In genomic region chr15:66483131-66483566, GRCh38 we compare ENCODE assay signal across 14 cellular contexts. TPM values are rescaled to one million over a fixed set of nuclear protein-coding genes. Genes with fewer than 3 reads are reported as not detected.
DNase-seq lines count a peak whose midpoint lies in the region; ATAC-seq and TF ChIP-seq lines count a peak whose summit lies in the region.
"Had no signal": no experiment of that assay in that cellular context is flagged by ENCODE, and none has a peak within 500 bp of the region (broad histone marks: within the 10 kb centered on the region; RNA-seq: fewer than 3 reads in every experiment).

No MANE protein-coding gene starts in this region.

- DNase-seq in activated naive CD8-positive, alpha-beta T cell treated with anti-CD3 and anti-CD28 coated beads for 36 hours: no peak
- peak; percentile 45 for DNase-seq in NCI-H226
- DNase-seq in epithelial cell of prostate (ENCODE audit: low read depth, low spot score): no peak
- peak in 1 of 2 donors; percentile 55 for DNase-seq in upper lobe of left lung
- no peak for DNase-seq in tibial artery
- no peak for DNase-seq in stimulated activated CD4-positive, alpha-beta T cell treated with anti-CD3 and anti-CD28 coated beads, Interleukin-4, amount 100 ng/mL, for 1 hour
- no peak for DNase-seq in foreskin melanocyte
- DNase-seq: activated T-cell treated with anti-CD3 and anti-CD28 coated beads, Interleukin-2, amount 50 U/mL, for 48 hours; CD8-positive, alpha-beta memory T cell; effector CD8-positive, alpha-beta T cell; stimulated activated naive CD8-positive, alpha-beta T cell treated with anti-CD3 and anti-CD28 coated beads, Interleukin-15, Interleukin-2, amounts not matched to agents 100 U/mL and 50 U/mL, for 24 hours had no signal

- H3K9me3 ChIP-seq in upper lobe of left lung (no peaks in the 10 kb centered on the region), tibial artery (no peaks in the 10 kb centered on the region)

- TF ChIP-seq CTCF in upper lobe of left lung (IDR thresholded peaks at IDR 0.05): no peak
- no peak for TF ChIP-seq CTCF in tibial artery (IDR thresholded peaks at IDR 0.05)

- H3K27me3 Mint-ChIP-seq in activated naive CD8-positive, alpha-beta T cell: no peaks in the 10 kb centered on the region
- H3K27me3 Mint-ChIP-seq in activated naive CD8-positive, alpha-beta T cell treated with anti-CD3 and anti-CD28 coated beads for 36 hours: no peaks in the 10 kb centered on the region

- H3K4me1 ChIP-seq in upper lobe of left lung (peaks cover 0 to 10% (median 6%) of the 10 kb centered on the region in 4 donors), tibial artery (peaks cover 0 to 4% (median 0%) of the 10 kb centered on the region in 4 donors)

- peak overlapping the region; percentile 41 for H3K27ac Mint-ChIP-seq in activated naive CD8-positive, alpha-beta T cell
- H3K27ac Mint-ChIP-seq in activated naive CD8-positive, alpha-beta T cell treated with anti-CD3 and anti-CD28 coated beads for 36 hours: no peak overlapping the region

- no peak overlapping the region for H3K4me3 Mint-ChIP-seq in activated naive CD8-positive, alpha-beta T cell
- H3K4me3 Mint-ChIP-seq in activated naive CD8-positive, alpha-beta T cell treated with anti-CD3 and anti-CD28 coated beads for 36 hours: no peak overlapping the region
- H3K4me3 Mint-ChIP-seq: CD8-positive, alpha-beta memory T cell had no signal

- intact Hi-C loops in tibial artery (cut with DNase I; ENCODE audit: low total_unique reads): no loop called here

- no peak for TF ChIP-seq POLR2A in upper lobe of left lung (IDR thresholded peaks at IDR 0.05)

- H3K36me3 ChIP-seq in upper lobe of left lung (peaks cover 5 to 57% (median 25%) of the 10 kb centered on the region in 4 donors), tibial artery (peaks cover 0 to 44% (median 43%) of the 10 kb centered on the region in 3 donors)

- no peaks in the 10 kb centered on the region for H3K9me3 Mint-ChIP-seq in activated naive CD8-positive, alpha-beta T cell (ENCODE audit: low read depth)
- no peaks in the 10 kb centered on the region for H3K9me3 Mint-ChIP-seq in activated naive CD8-positive, alpha-beta T cell treated with anti-CD3 and anti-CD28 coated beads for 36 hours
- H3K9me3 Mint-ChIP-seq: CD8-positive, alpha-beta memory T cell had no signal

- peak overlapping the region; percentile 33 for H3K27ac ChIP-seq in epithelial cell of prostate
- H3K27ac ChIP-seq in upper lobe of left lung: peak overlapping the region in 2 of 4 donors; percentile 14 to 46
- no peak overlapping the region for H3K27ac ChIP-seq in tibial artery
- H3K27ac ChIP-seq: SK-N-MC had no signal

- WGBS in upper lobe of left lung, 2 donors: 64 to 71% methylated on average over 3 of the region's 3 CpGs

- peaks cover 7% of the 10 kb centered on the region for H3K36me3 Mint-ChIP-seq in activated naive CD8-positive, alpha-beta T cell
- peaks cover 34% of the 10 kb centered on the region for H3K36me3 Mint-ChIP-seq in activated naive CD8-positive, alpha-beta T cell treated with anti-CD3 and anti-CD28 coated beads for 36 hours

- peaks cover 5% of the 10 kb centered on the region for H3K4me1 Mint-ChIP-seq in activated naive CD8-positive, alpha-beta T cell (ENCODE audit: low read depth)
- peaks cover 4% of the 10 kb centered on the region for H3K4me1 Mint-ChIP-seq in activated naive CD8-positive, alpha-beta T cell treated with anti-CD3 and anti-CD28 coated beads for 36 hours

- peak; percentile 47 to 70 for ATAC-seq in upper lobe of left lung (ENCODE audit: low FRiP score in 2 of 2)
- ATAC-seq: stimulated activated naive CD8-positive, alpha-beta T cell treated with anti-CD3 and anti-CD28 coated beads, Interleukin-15, Interleukin-2, amounts not matched to agents 100 U/mL and 50 U/mL, for 24 hours had no signal

- H3K4me3 ChIP-seq in upper lobe of left lung: no peak overlapping the region
- H3K4me3 ChIP-seq in tibial artery: no peak overlapping the region
- H3K4me3 ChIP-seq: SK-N-MC, smooth muscle cell had no signal

- H3K27me3 ChIP-seq in upper lobe of left lung (no peaks in the 10 kb centered on the region), tibial artery (no peaks in the 10 kb centered on the region)

- no peak for TF ChIP-seq EP300 in upper lobe of left lung (IDR thresholded peaks at IDR 0.05)

RNA-seq across cellular contexts. Expression of gene SNAPC5, which starts 14.4 kb away (rescaled TPM):
- total RNA-seq in activated naive CD8-positive, alpha-beta T cell treated with anti-CD3 and anti-CD28 coated beads for 36 hours: 10 to 100 TPM; 43.3 to 49.1 TPM
- 10 to 100 TPM; 19.0 to 35.1 (median 25.5) TPM for total RNA-seq in upper lobe of left lung

RNA-seq across cellular contexts. Expression of gene RPL4, which starts 21.5 kb away (rescaled TPM):
- total RNA-seq in activated naive CD8-positive, alpha-beta T cell treated with anti-CD3 and anti-CD28 coated beads for 36 hours: 1,000 to 10,000 TPM; 4,670 to 4,826 TPM
- total RNA-seq in upper lobe of left lung: 1,000 to 10,000 TPM in 5 of 6 donors, 100 to 1,000 TPM in 1; 807 to 2,526 (median 1,681) TPM

RNA-seq across cellular contexts. Expression of gene ZWILCH, which starts 22.0 kb away (rescaled TPM):
- 10 to 100 TPM; 40.7 to 41.1 TPM for total RNA-seq in activated naive CD8-positive, alpha-beta T cell treated with anti-CD3 and anti-CD28 coated beads for 36 hours
- total RNA-seq in upper lobe of left lung: 1 to 10 TPM in 5 of 6 donors, under 1 TPM in 1; 0.33 to 6.3 (median 5.1) TPM

Comparison
In these comparisons a context has a peak if more than half of its experiments do, and no peak if none do; other contexts are left out.
1. RNA of gene ZWILCH, which starts 22.0 kb away (total RNA-seq): 40.7 to 41.1 TPM in activated naive CD8-positive, alpha-beta T cell treated with anti-CD3 and anti-CD28 coated beads for 36 hours; 0.33 to 6.3 TPM in upper lobe of left lung; every median in the first group is over 4 times any median in the second.